19 cellular contexts compared by ENCODE assay signal in genomic region chr3:127139601-127140500, GRCh38. TPM values are rescaled to one million over a fixed set of nuclear protein-coding genes. Genes with fewer than 3 reads are reported as not detected.
DNase-seq lines count a peak whose midpoint lies in the region; ATAC-seq, FAIRE-seq and TF ChIP-seq lines count a peak whose summit lies in the region.
"Had no signal": no experiment of that assay in that cellular context is flagged by ENCODE, and none has a peak within 500 bp of the region (broad histone marks: within the 10 kb centered on the region; RNA-seq: fewer than 3 reads in every experiment).

No MANE protein-coding gene starts in this region.

- H3K9ac ChIP-seq in SK-N-SH (no peak overlapping the region), H1 (replicated peaks in 1 of 4; ENCODE audit: extremely low read depth in 1 of 4, low read depth in 3 of 4, low read length in 3 of 4) (no peak overlapping the region), neuronal stem cell (ENCODE audit: low read depth, low read length, poor library complexity) (no peak overlapping the region), skeletal muscle tissue (ENCODE audit: low read depth in 1 of 3, low read length in 3 of 3) (peak overlapping the region in 2 of 3 donors; percentile 21 to 74)

- H3F3A ChIP-seq in SK-N-SH (replicated peaks; ENCODE audit: insufficient read depth): no peaks in the 10 kb centered on the region

- H3K79me1 ChIP-seq in H1 (ENCODE audit: low read depth, low read length) (no peaks in the 10 kb centered on the region), neuronal stem cell (ENCODE audit: low read depth, low read length) (no peaks in the 10 kb centered on the region)

- H3K27me3 Mint-ChIP-seq in stimulated activated naive B cell treated with anti-CD40 and anti-IgM and Interleukin-4, amounts not matched to agents 10 μg/mL and 1 μg/mL and 100 μg/mL, for 72 hours: peaks cover 35 to 41% of the 10 kb centered on the region in 2 donors

- H2AK5ac ChIP-seq in H1 (ENCODE audit: low read depth, low read length) (no peak overlapping the region), neuronal stem cell (ENCODE audit: low read depth, low read length) (peak overlapping the region; percentile 88)

- H3K18ac ChIP-seq in H1 (ENCODE audit: extremely low read depth, low read length): no peak overlapping the region
- peak overlapping the region; percentile 81 for H3K18ac ChIP-seq in neuronal stem cell (ENCODE audit: low read length)

- H3K9me3 Mint-ChIP-seq in stimulated activated naive B cell treated with anti-CD40 and anti-IgM and Interleukin-4, amounts not matched to agents 10 μg/mL and 1 μg/mL and 100 μg/mL, for 72 hours: peaks cover 5 to 9% of the 10 kb centered on the region in 2 donors

- H3K4me1 ChIP-seq in SK-N-SH (ENCODE audit: control insufficient read depth in 1 of 2, insufficient read depth in 2 of 2, low read depth in 1 of 2, low read length in 1 of 2) (peaks cover 4 to 74% of the 10 kb centered on the region in 2 experiments; a peak in 3 of 4 replicates), H1 (replicated peaks in 1 of 4; ENCODE audit: control insufficient read depth in 3 of 4, insufficient read depth in 4 of 4, low read length in 3 of 4) (peaks cover 0 to 11% (median 4%) of the 10 kb centered on the region in 4 experiments; a peak in 6 of 7 replicates), neuronal stem cell (ENCODE audit: control insufficient read depth in 2 of 2, insufficient read depth in 1 of 2, low read depth in 1 of 2, low read length in 2 of 2) (peaks cover 0 to 11% of the 10 kb centered on the region in 2 donors), skeletal muscle tissue (ENCODE audit: control insufficient read depth in 3 of 3, insufficient read depth in 3 of 3, low read length in 3 of 3) (peaks cover 32 to 67% (median 40%) of the 10 kb centered on the region in 3 donors)
- H3K4me1 ChIP-seq: A549 had no signal

- WGBS in SK-N-SH (ENCODE audit: low lambda C conversion rate): 84% methylated on average over 15 of the region's 17 CpGs
- 93% methylated on average over 17 of the region's 17 CpGs; no CpG with 5 or more reads in 1 of the 2 experiments for WGBS in H1 (ENCODE audit: extremely low coverage in 1 of 2, insufficient coverage in 1 of 2, insufficient read length in 1 of 2, insufficient replicate concordance in 2 of 2, low coverage in 1 of 2, low lambda C conversion rate in 2 of 2, missing lambda C conversion rate in 1 of 2), 2 experiments
- WGBS in neuronal stem cell (ENCODE audit: extremely low coverage in 2 of 2, insufficient read length in 2 of 2, insufficient replicate concordance in 1 of 2), 2 donors: no CpG with 5 or more reads among the region's 17 CpGs

- no peak overlapping the region for H2BK120ac ChIP-seq in H1 (replicated peaks; ENCODE audit: low read depth, low read length)
- no peak overlapping the region for H2BK120ac ChIP-seq in neuronal stem cell (ENCODE audit: low read depth, low read length)

- H3K79me2 ChIP-seq in SK-N-SH (ENCODE audit: insufficient read depth) (no peaks in the 10 kb centered on the region), H1 (ENCODE audit: control insufficient read depth in 1 of 2, insufficient read depth in 2 of 2, low read length in 2 of 2) (no peaks in the 10 kb centered on the region)

- H2BK15ac ChIP-seq in H1 (ENCODE audit: low read length) (no peak overlapping the region), neuronal stem cell (ENCODE audit: low read length) (peak overlapping the region; percentile 34)

- H3K4me3 ChIP-seq in SK-N-SH (ENCODE audit: low read depth in 2 of 2, low read length in 1 of 2) (no peak overlapping the region), H1 (ENCODE audit: extremely low read depth in 1 of 4, insufficient read depth in 2 of 4, low read depth in 3 of 4, low read length in 4 of 4) (no peak overlapping the region), neuronal stem cell (ENCODE audit: low read length in 2 of 2) (no peak overlapping the region), skeletal muscle tissue (ENCODE audit: low read length in 3 of 3) (no peak overlapping the region)
- H3K4me3 ChIP-seq: A549 had no signal

- no peak overlapping the region for H4K8ac ChIP-seq in H1 (ENCODE audit: extremely low read depth, insufficient read depth, low read length)
- peak overlapping the region; percentile 66 for H4K8ac ChIP-seq in neuronal stem cell (ENCODE audit: low read depth, low read length)

- H3K4me1 Mint-ChIP-seq in stimulated activated naive B cell treated with anti-CD40 and anti-IgM and Interleukin-4, amounts not matched to agents 10 μg/mL and 1 μg/mL and 100 μg/mL, for 72 hours: peaks cover 3 to 4% of the 10 kb centered on the region in 2 donors

- H3K4ac ChIP-seq in H1 (replicated peaks; ENCODE audit: insufficient read length, low read depth, low read length) (no peak overlapping the region), neuronal stem cell (ENCODE audit: low read length) (no peak overlapping the region)

- POLR2A ChIA-PET in SK-N-SH (lab: Yijun Ruan, JAX): interaction anchor here (0.6 kb wide), 1 partner anchor 14 kb away, joined by 3 read pairs; no protein-coding TSS in a partner anchor
- POLR2A ChIA-PET in H1 (lab: Charles Lee; ENCODE audit: partially characterized antibody): no interaction called here

- H3K23me2 ChIP-seq in H1 (ENCODE audit: low read depth, low read length): no peaks in the 10 kb centered on the region; the same call in 1 of the 2 replicates

- H3K9me3 ChIP-seq in SK-N-SH (no peaks in the 10 kb centered on the region), H1 (ENCODE audit: insufficient read depth in 2 of 2, low read depth in 1 of 2, low read length in 1 of 2) (no peaks in the 10 kb centered on the region; a peak in 1 of 4 replicates), neuronal stem cell (replicated peaks in 1 of 2; ENCODE audit: control insufficient read depth in 2 of 2, insufficient read depth in 1 of 2, low read depth in 1 of 2, low read length in 2 of 2) (peaks cover 0 to 3% of the 10 kb centered on the region in 2 donors), skeletal muscle tissue (ENCODE audit: control insufficient read depth in 3 of 3, low read length in 3 of 3) (no peaks in the 10 kb centered on the region)
- H3K9me3 ChIP-seq: A549, BE2C had no signal

- H3K27me3 ChIP-seq in SK-N-SH (ENCODE audit: insufficient read depth) (no peaks in the 10 kb centered on the region), H1 (replicated peaks in 1 of 4; ENCODE audit: control insufficient read depth in 3 of 4, extremely low read depth in 1 of 4, insufficient read depth in 3 of 4, low read length in 3 of 4) (peaks cover 3 to 19% (median 18%) of the 10 kb centered on the region in 4 experiments), neuronal stem cell (ENCODE audit: control insufficient read depth in 3 of 3, insufficient read depth in 3 of 3, low read depth in 1 of 3, low read length in 3 of 3) (peaks cover 0 to 41% (median 13%) of the 10 kb centered on the region in 3 experiments), skeletal muscle tissue (ENCODE audit: control insufficient read depth in 3 of 3, insufficient read depth in 3 of 3, low read length in 3 of 3) (peaks cover 0 to 7% (median 2%) of the 10 kb centered on the region in 3 donors)
- H3K27me3 ChIP-seq: BE2C had no signal

- H3K36me3 ChIP-seq in SK-N-SH (replicated peaks in 1 of 2; ENCODE audit: control insufficient read depth in 1 of 2, insufficient read depth in 2 of 2, low read length in 1 of 2): no peaks in the 10 kb centered on the region
- H3K36me3 ChIP-seq in H1 (ENCODE audit: control insufficient read depth in 2 of 4, insufficient read depth in 4 of 4, low read length in 3 of 4): no peaks in the 10 kb centered on the region
- H3K36me3 ChIP-seq in neuronal stem cell (replicated peaks in 1 of 2; ENCODE audit: control insufficient read depth in 2 of 2, insufficient read depth in 2 of 2, low read length in 2 of 2): no peaks in the 10 kb centered on the region
- no peaks in the 10 kb centered on the region for H3K36me3 ChIP-seq in skeletal muscle tissue (ENCODE audit: control insufficient read depth in 3 of 3, insufficient read depth in 3 of 3, low read length in 3 of 3)
- H3K36me3 ChIP-seq: BE2C had no signal

- H3K56ac ChIP-seq in H1 (replicated peaks; ENCODE audit: insufficient read length, low read depth, low read length): no peak overlapping the region

- H3K9me2 ChIP-seq in SK-N-SH: no peaks in the 10 kb centered on the region

- peak overlapping the region; percentile 55 for H4K91ac ChIP-seq in H1 (replicated peaks; ENCODE audit: insufficient read length, low read length)
- H4K91ac ChIP-seq in neuronal stem cell (ENCODE audit: low read depth, low read length, poor library complexity): no peak overlapping the region

- H4K5ac ChIP-seq in H1 (ENCODE audit: insufficient read length, low read depth, low read length): no peak overlapping the region

- TF ChIP-seq CTCF in SK-N-SH (IDR thresholded peaks at IDR 0.05) (no peak), H1 (IDR thresholded peaks at IDR 0.05; ENCODE audit: control extremely low read depth in 1 of 3, insufficient read depth in 1 of 3, low read depth in 1 of 3, low read length in 3 of 3) (no peak)

- peak; percentile 43 for DNase-seq in SK-N-SH
- DNase-seq in H1 (ENCODE audit: low read depth in 1 of 2, low spot score in 2 of 2): no peak
- DNase-seq in neuronal stem cell (ENCODE audit: low spot score): no peak
- DNase-seq in stimulated activated naive B cell treated with anti-CD40 and anti-IgM and Interleukin-4, amounts not matched to agents 10 μg/mL and 1 μg/mL and 100 μg/mL, for 72 hours: no peak
- DNase-seq in SK-N-DZ (ENCODE audit: low spot score): no peak
- DNase-seq: BE2C; CD4-positive, alpha-beta memory T cell; COR-L47; DMS153; GF-D8 had no signal

- H3K36me3 Mint-ChIP-seq in stimulated activated naive B cell treated with anti-CD40 and anti-IgM and Interleukin-4, amounts not matched to agents 10 μg/mL and 1 μg/mL and 100 μg/mL, for 72 hours: no peaks in the 10 kb centered on the region
- H3K36me3 Mint-ChIP-seq: CD4-positive, alpha-beta memory T cell had no signal

- H2BK12ac ChIP-seq in H1 (ENCODE audit: low read depth, low read length) (no peak overlapping the region), neuronal stem cell (ENCODE audit: low read length) (peak overlapping the region; percentile 79)

- H3K27ac ChIP-seq in SK-N-SH (ENCODE audit: low read depth in 2 of 2, low read length in 1 of 2) (no peak overlapping the region), H1 (ENCODE audit: low read depth, low read length) (no peak overlapping the region), neuronal stem cell (replicated peaks; ENCODE audit: low read length) (no peak overlapping the region), skeletal muscle tissue (ENCODE audit: low read depth, low read length) (peak overlapping the region; percentile 85)
- H3K27ac ChIP-seq: A549, C4-2B had no signal

- H3K4me2 ChIP-seq in SK-N-SH (no peak overlapping the region), H1 (ENCODE audit: insufficient read depth in 1 of 2, low read depth in 2 of 2, low read length in 2 of 2) (no peak overlapping the region), neuronal stem cell (ENCODE audit: insufficient read depth, low read length, poor library complexity, severe bottlenecking) (no peak overlapping the region)
- H3K4me2 ChIP-seq: A549 had no signal

- H2BK20ac ChIP-seq in H1 (ENCODE audit: low read length): no peak overlapping the region

- no peak overlapping the region for H3K23ac ChIP-seq in H1 (ENCODE audit: insufficient read length)
- no peak overlapping the region for H3K23ac ChIP-seq in neuronal stem cell (ENCODE audit: low read depth, low read length, poor library complexity)

- H2AFZ ChIP-seq in SK-N-SH (ENCODE audit: low read depth) (no peak overlapping the region), H1 (ENCODE audit: low read length) (no peak overlapping the region), neuronal stem cell (ENCODE audit: low read length) (no peak overlapping the region)

- H4K20me1 ChIP-seq in SK-N-SH (ENCODE audit: insufficient read depth): no peaks in the 10 kb centered on the region
- H4K20me1 ChIP-seq in H1 (replicated peaks in 1 of 2; ENCODE audit: control insufficient read depth in 1 of 2, insufficient read depth in 2 of 2, low read length in 2 of 2): peaks cover 0 to 1% of the 10 kb centered on the region in 2 experiments

- H3K27ac Mint-ChIP-seq in stimulated activated naive B cell treated with anti-CD40 and anti-IgM and Interleukin-4, amounts not matched to agents 10 μg/mL and 1 μg/mL and 100 μg/mL, for 72 hours: no peak overlapping the region
- H3K27ac Mint-ChIP-seq: CD4-positive, alpha-beta memory T cell had no signal

- CTCF ChIA-PET in SK-N-SH (lab: Yijun Ruan, JAX) (interaction anchor here (0.7 to 1.6 kb wide), 7 partner anchors 9 to 460 kb away, joined by 3 read pairs; no protein-coding TSS in a partner anchor), H1 (lab: Charles Lee; ENCODE audit: partially characterized antibody) (interaction anchor here (0.6 to 1.0 kb wide), 3 partner anchors 387 to 459 kb away, joined by 3 to 4 read pairs (median 3); no protein-coding TSS in a partner anchor)

- FAIRE-seq in H1 (lab: Jason Lieb, UNC): no peak
- FAIRE-seq: A549, D721Med, GM19239, H54 had no signal

- no peak for TF ChIP-seq POLR2A in H1 (IDR thresholded peaks at IDR 0.05; ENCODE audit: control extremely low read depth in 1 of 2, low read depth in 2 of 2, low read length in 2 of 2)

- no peak for TF ChIP-seq EP300 in SK-N-SH (IDR thresholded peaks at IDR 0.05; ENCODE audit: borderline replicate concordance in 1 of 2, low read depth in 1 of 2, low read length in 1 of 2)
- TF ChIP-seq EP300 in H1 (IDR thresholded peaks at IDR 0.05; ENCODE audit: borderline replicate concordance in 1 of 2, low read depth in 2 of 2, low read length in 2 of 2): no peak

- TF ChIP-seq RAD21 in SK-N-SH (IDR thresholded peaks at IDR 0.05; ENCODE audit: low read length) (no peak), H1 (IDR thresholded peaks at IDR 0.05 in 1 of 2, conservative IDR thresholded peaks at IDR 0.05 in 1 of 2; ENCODE audit: low read depth in 2 of 2, low read length in 2 of 2) (no peak)

- no peak overlapping the region for H3K4me3 Mint-ChIP-seq in stimulated activated naive B cell treated with anti-CD40 and anti-IgM and Interleukin-4, amounts not matched to agents 10 μg/mL and 1 μg/mL and 100 μg/mL, for 72 hours
- H3K4me3 Mint-ChIP-seq: CD4-positive, alpha-beta memory T cell had no signal

- H3K14ac ChIP-seq in H1 (ENCODE audit: insufficient read length): no peak overlapping the region
- peak overlapping the region; percentile 14 for H3K14ac ChIP-seq in neuronal stem cell (ENCODE audit: low read length)

- ATAC-seq in SK-N-SH treated with all-trans-retinoic acid at 6 μM for 48 hours (no peak), HG03039 (IDR thresholded peaks at IDR 0.05; ENCODE audit: unreplicated experiment) (no peak)
- no peak for ATAC-seq in stimulated activated naive B cell treated with anti-CD40 and anti-IgM and Interleukin-4, amounts not matched to agents 10 μg/mL and 1 μg/mL and 100 μg/mL, for 72 hours (replicated peaks)
- ATAC-seq: A549 had no signal

- H2BK5ac ChIP-seq in H1 (ENCODE audit: low read depth, low read length): 0 out of 2 replicates have a peak overlapping the region, but pooled peaks have one; percentile 24
- H2BK5ac ChIP-seq in neuronal stem cell (ENCODE audit: low read length): peak overlapping the region; percentile 78

RNA-seq across cellular contexts. Expression of gene PRR23E, which starts 53.1 kb away (rescaled TPM):
- polyA plus RNA-seq in SK-N-SH (2012; rRNA removed): not detected in 2 replicates
- not detected in 2 replicates for polyA plus RNA-seq in SK-N-SH (2012; cell fraction: cytosol; rRNA removed)
- not detected in 2 replicates for polyA plus RNA-seq in SK-N-SH (2012; cell fraction: nucleus; rRNA removed)
- total RNA-seq in H1 (2021; fragmentation: NEBNext Ultra II Directional; extraction: Animal tissue kit (Norgen Biotek cat#: 25700)): not detected in 2 replicates
- not detected in 2 replicates for polyA plus RNA-seq in H1 (2011; rRNA removed)
- polyA plus RNA-seq in H1 (2011; cell fraction: cytosol; rRNA removed): not detected
- not detected for polyA plus RNA-seq in H1 (2011; cell fraction: nucleus; rRNA removed)
- polyA plus RNA-seq in H1 (2012, experiment 1 of 2): 0.09 TPM in 1 of 4 replicates, not detected in the others
- polyA plus RNA-seq in H1 (2012, experiment 2 of 2): not detected
- polyA plus RNA-seq in H1 (2013, experiment 1 of 2): not detected
- 0.02 TPM for polyA plus RNA-seq in H1 (2013, experiment 2 of 2)
- polyA minus RNA-seq in H1 (2011; rRNA and poly(A)+ RNA removed): not detected in 2 replicates
- polyA minus RNA-seq in H1 (2011; cell fraction: cytosol; rRNA and poly(A)+ RNA removed): not detected
- not detected for polyA minus RNA-seq in H1 (2011; cell fraction: nucleus; rRNA and poly(A)+ RNA removed)
- not detected for polyA plus RNA-seq in neuronal stem cell (2013, experiment 1 of 2)
- not detected for polyA plus RNA-seq in neuronal stem cell (2013, experiment 2 of 2)
- total RNA-seq in skeletal muscle tissue: not detected
- polyA plus RNA-seq in SK-N-DZ (2014; cell fraction: cytosol; rRNA removed): not detected in 2 replicates
- not detected in 2 replicates for polyA plus RNA-seq in SK-N-DZ (2014; cell fraction: nucleus; rRNA removed)
- total RNA-seq: CD4-positive, alpha-beta memory T cell had no signal
- polyA plus RNA-seq: A549; AG04450; CD4-positive, alpha-beta memory T cell had no signal

Comparison
In these comparisons a context has a peak if more than half of its experiments do, and no peak if none do; other contexts are left out.
1. H3K9ac ChIP-seq: peak in skeletal muscle tissue (2 of 3); none in SK-N-SH (single experiment), H1 (0 of 4) and neuronal stem cell (single experiment).